In genomic region chr17:78805301-78805700, GRCh38 we compare ENCODE assay signal across 1 cellular context.
TF ChIP-seq lines count a peak whose summit lies in the region.

No MANE protein-coding gene starts in this region.

TF ChIP-seq in endothelial cell of umbilical vein, 7 proteins besides CTCF, POLR2A, EP300 and RAD21 (continued from another document):
- no peak for TF ChIP-seq EZH2 (IDR thresholded peaks at IDR 0.05; ENCODE audit: borderline replicate concordance, low read depth, low read length, severe bottlenecking)
- no peak for TF ChIP-seq MAX (IDR thresholded peaks at IDR 0.05; ENCODE audit: insufficient read depth, insufficient read length)
- no peak for TF ChIP-seq POLR2AphosphoS5 (IDR thresholded peaks at IDR 0.05; ENCODE audit: insufficient read depth, low read depth, low read length)
